ENCODE assay signal across 3 cellular contexts in genomic region chr1:23757812-23758211, GRCh38.
"Had no signal": no experiment of that assay in that cellular context is flagged by ENCODE, and none has a peak within 500 bp of the region (broad histone marks: within the 10 kb centered on the region; RNA-seq: fewer than 3 reads in every experiment).

No MANE protein-coding gene starts in this region.

- DNase-seq: GDM1, GF-D8 had no signal

- ATAC-seq: GM12878 had no signal

- H3K4me3 ChIP-seq: GM12878 had no signal
